ENCODE assay signal across 13 cellular contexts in the genomic region with DNA sequence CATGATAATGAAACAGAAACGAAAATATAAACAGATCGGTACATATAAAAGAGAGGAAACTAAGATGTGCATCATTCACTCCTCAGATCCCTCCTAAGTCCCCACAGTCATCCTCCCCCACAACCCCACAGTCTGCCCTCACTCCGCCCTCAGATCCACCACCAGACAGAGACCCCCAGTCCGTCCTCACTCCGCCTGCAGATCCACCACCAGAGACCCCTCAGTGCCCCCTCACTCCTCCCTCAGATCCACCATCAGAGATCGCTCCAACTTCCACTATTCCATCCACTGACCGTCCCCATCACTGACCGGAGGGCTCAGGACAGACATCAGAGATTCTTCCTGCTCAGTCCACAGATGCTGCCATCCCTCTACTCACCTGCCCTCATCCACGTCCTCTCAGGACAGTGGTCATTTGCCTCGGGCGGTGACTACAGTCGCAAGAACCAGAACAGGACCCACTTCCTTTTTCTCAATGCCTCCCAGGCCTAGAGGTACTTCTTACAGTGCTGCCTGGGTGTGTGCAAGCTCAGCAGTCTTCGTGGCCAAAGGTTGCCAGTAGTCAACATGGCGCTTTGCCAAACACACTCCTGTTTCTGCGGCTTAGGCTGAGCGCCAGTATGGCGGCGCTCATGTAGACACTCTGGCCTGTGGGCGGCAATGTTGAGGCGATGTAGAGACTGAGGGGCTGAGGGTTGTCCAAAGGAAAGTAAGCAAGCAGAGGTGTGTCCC. TPM values are rescaled to one million over a fixed set of nuclear protein-coding genes. Genes with fewer than 3 reads are reported as not detected.
DNase-seq lines count a peak whose midpoint lies in the region; ATAC-seq and TF ChIP-seq lines count a peak whose summit lies in the region.
"Had no signal": no experiment of that assay in that cellular context is flagged by ENCODE, and none has a peak within 500 bp of the region (broad histone marks: within the 10 kb centered on the region; RNA-seq: fewer than 3 reads in every experiment).

No MANE protein-coding gene starts in this region.

- DNase-seq in stimulated activated naive CD8-positive, alpha-beta T cell treated with anti-CD3 and anti-CD28 coated beads, Interleukin-15, amount 100 ng/mL, for 72 hours = no peak
- no peak for DNase-seq in stimulated activated naive CD8-positive, alpha-beta T cell treated with anti-CD3 and anti-CD28 coated beads, Interleukin-15, Interleukin-2, amounts not matched to agents 100 U/mL and 50 U/mL, for 24 hours
- peak; percentile 71 for DNase-seq in OCI-M1 (lab: John Stamatoyannopoulos, UW)
- DNase-seq in kidney tubule cell (ENCODE audit: low spot score) = peak; percentile 85
- DNase-seq in vagina (ENCODE audit: extremely low spot score in 2 of 2) = peak; percentile 62 to 91
- no peak for DNase-seq in activated effector memory CD4-positive, alpha-beta T cell treated with anti-CD3 and anti-CD28 coated beads, Interleukin-2, amount 50 U/mL, for 16 hours
- no peak for DNase-seq in hepatic stellate cell (ENCODE audit: low spot score)
- DNase-seq in amygdala (lab: John Stamatoyannopoulos, UW) = no peak
- DNase-seq: C1 segment of cervical spinal cord; effector memory CD8-positive, alpha-beta T cell; NCI-H2107; stimulated activated CD4-positive, alpha-beta T cell treated with anti-CD3 and anti-CD28 coated beads, Interleukin-12 subunit alpha, Interleukin-12 subunit beta, amount 100 ng/mL, for 4 hours had no signal

- H3K27ac Mint-ChIP-seq in stimulated activated naive CD8-positive, alpha-beta T cell treated with anti-CD3 and anti-CD28 coated beads, Interleukin-15, amount 100 ng/mL, for 72 hours = no peak overlapping the region
- H3K27ac Mint-ChIP-seq: effector memory CD8-positive, alpha-beta T cell had no signal

- H3K9me3 ChIP-seq in vagina = no peaks in the 10 kb centered on the region

- H3K4me3 Mint-ChIP-seq in stimulated activated naive CD8-positive, alpha-beta T cell treated with anti-CD3 and anti-CD28 coated beads, Interleukin-15, amount 100 ng/mL, for 72 hours = no peak overlapping the region
- H3K4me3 Mint-ChIP-seq: effector memory CD8-positive, alpha-beta T cell had no signal

- H3K4me1 Mint-ChIP-seq in stimulated activated naive CD8-positive, alpha-beta T cell treated with anti-CD3 and anti-CD28 coated beads, Interleukin-15, amount 100 ng/mL, for 72 hours = no peaks in the 10 kb centered on the region

- no peak overlapping the region for H3K27ac ChIP-seq in vagina

- intact Hi-C loops in vagina (cut with DNase I) = no loop called here

- peak; percentile 42 for ATAC-seq in stimulated activated naive CD8-positive, alpha-beta T cell treated with anti-CD3 and anti-CD28 coated beads, Interleukin-15, amount 100 ng/mL, for 72 hours
- no peak for ATAC-seq in stimulated activated naive CD8-positive, alpha-beta T cell treated with anti-CD3 and anti-CD28 coated beads, Interleukin-15, Interleukin-2, amounts not matched to agents 100 U/mL and 50 U/mL, for 24 hours
- ATAC-seq: effector memory CD8-positive, alpha-beta T cell had no signal

- H3K27me3 Mint-ChIP-seq in stimulated activated naive CD8-positive, alpha-beta T cell treated with anti-CD3 and anti-CD28 coated beads, Interleukin-15, amount 100 ng/mL, for 72 hours = peaks cover 16% of the 10 kb centered on the region

- H3K9me3 Mint-ChIP-seq in stimulated activated naive CD8-positive, alpha-beta T cell treated with anti-CD3 and anti-CD28 coated beads, Interleukin-15, amount 100 ng/mL, for 72 hours = peaks cover 8 to 12% of the 10 kb centered on the region in 2 donors

- H3K27me3 ChIP-seq in vagina = no peaks in the 10 kb centered on the region

- H3K4me3 ChIP-seq in vagina = no peak overlapping the region

- no peaks in the 10 kb centered on the region for H3K36me3 ChIP-seq in vagina

- TF ChIP-seq POLR2A in vagina (IDR thresholded peaks at IDR 0.05) = no peak

- no peaks in the 10 kb centered on the region for H3K4me1 ChIP-seq in vagina

- TF ChIP-seq CTCF in vagina (IDR thresholded peaks at IDR 0.05) = no peak

RNA-seq across cellular contexts. Expression of a gene that starts 8.3 kb away (rescaled TPM):
- not detected for total RNA-seq in vagina
- total RNA-seq: myocyte had no signal

RNA-seq across cellular contexts. Expression of a gene that starts 26.8 kb away (rescaled TPM):
- total RNA-seq in vagina = not detected
- total RNA-seq: myocyte had no signal

Comparison
In these comparisons a context has a peak if more than half of its experiments do, and no peak if none do; other contexts are left out.
1. DNase-seq: peak in OCI-M1 (single experiment), kidney tubule cell (single experiment) and vagina (2 of 2); none in stimulated activated naive CD8-positive, alpha-beta T cell treated with anti-CD3 and anti-CD28 coated beads, Interleukin-15, amount 100 ng/mL, for 72 hours (0 of 2), stimulated activated naive CD8-positive, alpha-beta T cell treated with anti-CD3 and anti-CD28 coated beads, Interleukin-15, Interleukin-2, amounts not matched to agents 100 U/mL and 50 U/mL, for 24 hours (single experiment), activated effector memory CD4-positive, alpha-beta T cell treated with anti-CD3 and anti-CD28 coated beads, Interleukin-2, amount 50 U/mL, for 16 hours (single experiment), hepatic stellate cell (single experiment) and amygdala (0 of 56).